Comparison of ENCODE assay signal across 5 cellular contexts in genomic region chr2:12557688-12558087, GRCh38.
"Had no signal": no experiment of that assay in that cellular context is flagged by ENCODE, and none has a peak within 500 bp of the region (broad histone marks: within the 10 kb centered on the region; RNA-seq: fewer than 3 reads in every experiment).

No MANE protein-coding gene starts in this region.

- ATAC-seq: GM23338 had no signal

- H3K4me2 ChIP-seq: GM23338 had no signal

- H3K4me3 Mint-ChIP-seq: GM23338, H9 had no signal

- DNase-seq: H9, HCEC 1CT, KG1 had no signal

- H3K4me3 ChIP-seq: GM23338 had no signal

- H2AFZ ChIP-seq: GM23338 had no signal

- H3K27ac Mint-ChIP-seq: GM23338, H9 had no signal

- H3K9me3 Mint-ChIP-seq: GM23338, H9, IgD-negative memory B cell had no signal
